ENCODE assay signal across 2 cellular contexts in genomic region chrX:106009145-106009544, GRCh38.
TF ChIP-seq lines count a peak whose summit lies in the region.

No MANE protein-coding gene starts in this region.

TF ChIP-seq in HepG2, 621 proteins besides CTCF, POLR2A, EP300 and RAD21 (continues in another document):
- TF ChIP-seq FOXP4 (CRISPR knock-in tag; IDR thresholded peaks at IDR 0.05) (peak; percentile 46; the same call in 1 of the 2 replicates), ZNF30 (CRISPR knock-in tag; IDR thresholded peaks at IDR 0.05) (no peak), MZF1 (CRISPR knock-in tag; IDR thresholded peaks at IDR 0.05; ENCODE audit: borderline replicate concordance) (no peak), ZNF7 (CRISPR knock-in tag; IDR thresholded peaks at IDR 0.05) (no peak), FOXA3 (CRISPR knock-in tag; IDR thresholded peaks at IDR 0.05) (peak; percentile 21; the same call in 1 of the 2 replicates), NPAS2 (CRISPR knock-in tag; IDR thresholded peaks at IDR 0.05; ENCODE audit: borderline replicate concordance) (no peak), GFI1 (CRISPR knock-in tag; IDR thresholded peaks at IDR 0.05; ENCODE audit: borderline replicate concordance) (no peak), HNRNPK (IDR thresholded peaks at IDR 0.05; ENCODE audit: low read depth, low read length, poor library complexity, severe bottlenecking) (no peak), GATA4 (IDR thresholded peaks at IDR 0.05; ENCODE audit: borderline replicate concordance, low read depth) (no peak), ZBTB2 (CRISPR knock-in tag; IDR thresholded peaks at IDR 0.05; ENCODE audit: low read depth) (no peak), ZSCAN21 (CRISPR knock-in tag; IDR thresholded peaks at IDR 0.05; ENCODE audit: borderline replicate concordance) (no peak), POGZ (CRISPR knock-in tag; IDR thresholded peaks at IDR 0.05) (peak; percentile 39; the same call in 1 of the 2 replicates), ELF3 (CRISPR knock-in tag; IDR thresholded peaks at IDR 0.05) (no peak), FOXP1 (IDR thresholded peaks at IDR 0.05) (no peak), FOXP1 (CRISPR knock-in tag; IDR thresholded peaks at IDR 0.05) (no peak), SOX6 (IDR thresholded peaks at IDR 0.05) (no peak), SOX6 (CRISPR knock-in tag; IDR thresholded peaks at IDR 0.05) (peak; percentile 29), DMTF1 (CRISPR knock-in tag; IDR thresholded peaks at IDR 0.05) (no peak), TCF7 (IDR thresholded peaks at IDR 0.05; ENCODE audit: low read depth) (no peak), ZMYM3 (CRISPR knock-in tag; IDR thresholded peaks at IDR 0.05) (no peak), ZNF274 (CRISPR knock-in tag; IDR thresholded peaks at IDR 0.05) (no peak), CHD4 (IDR thresholded peaks at IDR 0.05; ENCODE audit: borderline replicate concordance, low read length) (no peak), MEIS1 (CRISPR knock-in tag; IDR thresholded peaks at IDR 0.05; ENCODE audit: borderline replicate concordance) (no peak), HNF4G (IDR thresholded peaks at IDR 0.05; ENCODE audit: borderline replicate concordance, low read depth, low read length) (no peak), HNF4G (CRISPR knock-in tag; IDR thresholded peaks at IDR 0.05; ENCODE audit: borderline replicate concordance, low read depth) (no peak), PITX1 (CRISPR knock-in tag; IDR thresholded peaks at IDR 0.05) (peak; percentile 26; the same call in 1 of the 2 replicates), HOXA5 (CRISPR knock-in tag; IDR thresholded peaks at IDR 0.05) (no peak), SOX13 (IDR thresholded peaks at IDR 0.05) (no peak), SOX13 (CRISPR knock-in tag; conservative IDR thresholded peaks at IDR 0.05 in 1 of 2, IDR thresholded peaks at IDR 0.05 in 1 of 2) (peak in 1 of 2 experiments; percentile 34; a peak in 1 of 4 replicates), RCOR2 (CRISPR knock-in tag; IDR thresholded peaks at IDR 0.05) (no peak), ZSCAN31 (CRISPR knock-in tag; IDR thresholded peaks at IDR 0.05; ENCODE audit: low read depth) (no peak), ZNF431 (CRISPR knock-in tag; IDR thresholded peaks at IDR 0.05; ENCODE audit: borderline replicate concordance, low read depth) (no peak), HMG20A (CRISPR knock-in tag; IDR thresholded peaks at IDR 0.05; ENCODE audit: borderline replicate concordance) (peak; percentile 16; the same call in 1 of the 2 replicates), ZNF224 (CRISPR knock-in tag; IDR thresholded peaks at IDR 0.05) (no peak)

TF ChIP-seq in liver, 16 proteins besides CTCF, POLR2A, EP300 and RAD21:
- no peak for TF ChIP-seq JUND (IDR thresholded peaks at IDR 0.05)
- no peak for TF ChIP-seq REST (IDR thresholded peaks at IDR 0.05)
- TF ChIP-seq GABPA (IDR thresholded peaks at IDR 0.05 in 1 of 2, conservative IDR thresholded peaks at IDR 0.05 in 1 of 2), result no peak
- no peak for TF ChIP-seq HNF4G (IDR thresholded peaks at IDR 0.05)
- no peak for TF ChIP-seq EGR1 (IDR thresholded peaks at IDR 0.05; ENCODE audit: low read depth in 2 of 2)
- TF ChIP-seq HNF4A (conservative IDR thresholded peaks at IDR 0.05), result peak; percentile 42 to 51
- no peak for TF ChIP-seq SP1 (IDR thresholded peaks at IDR 0.05)
- no peak for TF ChIP-seq NR2F2 (IDR thresholded peaks at IDR 0.05)
- peak; percentile 38 to 52 for TF ChIP-seq RXRA (IDR thresholded peaks at IDR 0.05)
